In genomic region chr7:33054261-33054964, GRCh38 we compare ENCODE assay signal across 10 cellular contexts. TPM values are rescaled to one million over a fixed set of nuclear protein-coding genes. Genes with fewer than 3 reads are reported as not detected.
DNase-seq lines count a peak whose midpoint lies in the region; ATAC-seq and TF ChIP-seq lines count a peak whose summit lies in the region.
"Had no signal": no experiment of that assay in that cellular context is flagged by ENCODE, and none has a peak within 500 bp of the region (broad histone marks: within the 10 kb centered on the region; RNA-seq: fewer than 3 reads in every experiment).

No MANE protein-coding gene starts in this region.

- H3K9ac ChIP-seq in Karpas-422 (ENCODE audit: low read length): no peak overlapping the region

- TF ChIP-seq POLR2A in vagina (IDR thresholded peaks at IDR 0.05): no peak

- peak; percentile 57 for ATAC-seq in HG02610 (IDR thresholded peaks at IDR 0.05; ENCODE audit: unreplicated experiment)
- ATAC-seq in T-helper 17 cell: peak; percentile 82
- no peak for ATAC-seq in stimulated activated memory B cell treated with anti-CD40 and anti-IgM and Interleukin-4, amounts not matched to agents 10 μg/mL and 1 μg/mL and 100 μg/mL, for 72 hours

- H3K4me3 Mint-ChIP-seq in CD4-positive, alpha-beta memory T cell: peak overlapping the region in 2 of 8 donors; percentile 1 to 31
- no peak overlapping the region for H3K4me3 Mint-ChIP-seq in T-helper 17 cell
- no peak overlapping the region for H3K4me3 Mint-ChIP-seq in stimulated activated memory B cell treated with anti-CD40 and anti-IgM and Interleukin-4, amounts not matched to agents 10 μg/mL and 1 μg/mL and 100 μg/mL, for 72 hours

- DNase-seq in CD4-positive, alpha-beta memory T cell: peak in 4 of 5 donors; percentile 22 to 36 (median 27)
- DNase-seq in T-helper 17 cell: no peak
- peak; percentile 15 for DNase-seq in foreskin melanocyte
- no peak for DNase-seq in vagina (ENCODE audit: extremely low spot score in 2 of 2)
- no peak for DNase-seq in SHP77 treated with DMSO at 0.1 percent for 48 hours (lab: John Stamatoyannopoulos, UW)
- no peak for DNase-seq in Karpas-422
- DNase-seq: NCI-H524, right lobe of liver had no signal

- H3K9me3 Mint-ChIP-seq in CD4-positive, alpha-beta memory T cell: no peaks in the 10 kb centered on the region
- H3K9me3 Mint-ChIP-seq in stimulated activated memory B cell treated with anti-CD40 and anti-IgM and Interleukin-4, amounts not matched to agents 10 μg/mL and 1 μg/mL and 100 μg/mL, for 72 hours: no peaks in the 10 kb centered on the region

- H3K36me3 Mint-ChIP-seq in CD4-positive, alpha-beta memory T cell: peaks cover 1 to 7% of the 10 kb centered on the region in 2 donors
- no peaks in the 10 kb centered on the region for H3K36me3 Mint-ChIP-seq in T-helper 17 cell (ENCODE audit: low read depth)
- H3K36me3 Mint-ChIP-seq in stimulated activated memory B cell treated with anti-CD40 and anti-IgM and Interleukin-4, amounts not matched to agents 10 μg/mL and 1 μg/mL and 100 μg/mL, for 72 hours: peaks cover 6% of the 10 kb centered on the region

- CTCF ChIA-PET in CD4-positive, alpha-beta memory T cell (lab: Charles Lee; ENCODE audit: partially characterized antibody): interaction anchor here (0.8 to 5.0 kb wide), 6 partner anchors 8 to 208 kb away, joined by 3 to 33 read pairs (median 16); partner anchors contain the start of gene NT5C3A

- intact Hi-C loops in CD4-positive, alpha-beta memory T cell (cut with micrococcal nuclease): loop anchor here (1.0 kb wide), 1 partner anchor 8 kb away; the partner anchor contains the start of gene NT5C3A
- intact Hi-C loops in vagina (cut with DNase I): no loop called here

- no peak for TF ChIP-seq CTCF in vagina (IDR thresholded peaks at IDR 0.05)

- POLR2A ChIA-PET in CD4-positive, alpha-beta memory T cell (lab: Charles Lee; ENCODE audit: partially characterized antibody): interaction anchor here (1.0 to 3.8 kb wide), 6 partner anchors 8 to 559 kb away, joined by 3 to 29 read pairs (median 10); partner anchors contain the start of genes AVL9, KBTBD2, NT5C3A and RP9

- no peaks in the 10 kb centered on the region for H3K9me2 ChIP-seq in Karpas-422 (replicated peaks; ENCODE audit: insufficient read depth, low read length)

- H3K4me3 ChIP-seq in CD4-positive, alpha-beta memory T cell (ENCODE audit: low read length in 2 of 2): no peak overlapping the region
- H3K4me3 ChIP-seq in vagina (no peak overlapping the region), Karpas-422 (ENCODE audit: low read length) (no peak overlapping the region)
- H3K4me3 ChIP-seq: right lobe of liver had no signal

- no peaks in the 10 kb centered on the region for H3K27me3 ChIP-seq in CD4-positive, alpha-beta memory T cell (ENCODE audit: insufficient read depth, low read length)
- no peaks in the 10 kb centered on the region for H3K27me3 ChIP-seq in vagina
- H3K27me3 ChIP-seq in Karpas-422 (ENCODE audit: low read length): no peaks in the 10 kb centered on the region
- H3K27me3 ChIP-seq: right lobe of liver had no signal

- H3K27ac Mint-ChIP-seq in CD4-positive, alpha-beta memory T cell: peak overlapping the region; percentile 19 to 91 (median 79)
- peak overlapping the region; percentile 88 for H3K27ac Mint-ChIP-seq in T-helper 17 cell
- no peak overlapping the region for H3K27ac Mint-ChIP-seq in stimulated activated memory B cell treated with anti-CD40 and anti-IgM and Interleukin-4, amounts not matched to agents 10 μg/mL and 1 μg/mL and 100 μg/mL, for 72 hours

- no peak overlapping the region for H2AFZ ChIP-seq in Karpas-422 (ENCODE audit: low read length)

- H3K4me1 Mint-ChIP-seq in CD4-positive, alpha-beta memory T cell: peaks cover 38 to 75% (median 57%) of the 10 kb centered on the region in 4 donors
- H3K4me1 Mint-ChIP-seq in T-helper 17 cell: peaks cover 34% of the 10 kb centered on the region
- peaks cover 63% of the 10 kb centered on the region for H3K4me1 Mint-ChIP-seq in stimulated activated memory B cell treated with anti-CD40 and anti-IgM and Interleukin-4, amounts not matched to agents 10 μg/mL and 1 μg/mL and 100 μg/mL, for 72 hours

- H3K79me2 ChIP-seq in Karpas-422 (ENCODE audit: low read length): peaks cover 93% of the 10 kb centered on the region

- peaks cover 45% of the 10 kb centered on the region for H3K4me1 ChIP-seq in CD4-positive, alpha-beta memory T cell (ENCODE audit: insufficient read depth, low read length)
- H3K4me1 ChIP-seq in vagina: peaks cover 60% of the 10 kb centered on the region
- peaks cover 47% of the 10 kb centered on the region for H3K4me1 ChIP-seq in Karpas-422 (ENCODE audit: low read length)

- no peak overlapping the region for H3K4me2 ChIP-seq in Karpas-422 (ENCODE audit: low read depth, low read length, poor library complexity, severe bottlenecking)

- no peaks in the 10 kb centered on the region for H3K36me3 ChIP-seq in CD4-positive, alpha-beta memory T cell (ENCODE audit: insufficient read depth, low read length)
- H3K36me3 ChIP-seq in vagina: no peaks in the 10 kb centered on the region
- H3K36me3 ChIP-seq in Karpas-422 (ENCODE audit: insufficient read depth, low read length): peaks cover 8% of the 10 kb centered on the region; the same call in 1 of the 2 replicates
- H3K36me3 ChIP-seq: right lobe of liver had no signal

- H3K27me3 Mint-ChIP-seq in CD4-positive, alpha-beta memory T cell: no peaks in the 10 kb centered on the region
- H3K27me3 Mint-ChIP-seq in T-helper 17 cell: no peaks in the 10 kb centered on the region
- H3K27me3 Mint-ChIP-seq in stimulated activated memory B cell treated with anti-CD40 and anti-IgM and Interleukin-4, amounts not matched to agents 10 μg/mL and 1 μg/mL and 100 μg/mL, for 72 hours: no peaks in the 10 kb centered on the region

- no peaks in the 10 kb centered on the region for H3K9me3 ChIP-seq in CD4-positive, alpha-beta memory T cell (ENCODE audit: control insufficient read depth in 1 of 2, low read length in 2 of 2)
- H3K9me3 ChIP-seq in T-helper 17 cell (ENCODE audit: control insufficient read depth, low read length, poor library complexity, severe bottlenecking) (no peaks in the 10 kb centered on the region), vagina (no peaks in the 10 kb centered on the region), Karpas-422 (ENCODE audit: low read length) (no peaks in the 10 kb centered on the region)
- H3K9me3 ChIP-seq: right lobe of liver had no signal

- H4K20me1 ChIP-seq in Karpas-422 (ENCODE audit: insufficient read depth, low read depth, low read length): 0 out of 2 replicates have a peak, but pooled peaks cover 12% of the 10 kb centered on the region

- peak overlapping the region; percentile 8 for H3K27ac ChIP-seq in CD4-positive, alpha-beta memory T cell (ENCODE audit: low read depth, low read length)
- H3K27ac ChIP-seq in vagina (no peak overlapping the region), Karpas-422 (ENCODE audit: low read length) (no peak overlapping the region)
- H3K27ac ChIP-seq: right lobe of liver had no signal

RNA-seq across cellular contexts. Expression of gene NT5C3A, which starts 8.2 kb away (rescaled TPM):
- total RNA-seq in CD4-positive, alpha-beta memory T cell: 10 to 100 TPM; 44.2 to 44.3 TPM
- polyA plus RNA-seq in CD4-positive, alpha-beta memory T cell: 10 to 100 TPM; 53.4 to 93.9 TPM
- total RNA-seq in T-helper 17 cell (10 to 100 TPM; 36.5 to 82.2 TPM), vagina (17.2 TPM)
- total RNA-seq in Karpas-422 (2014; rRNA removed; shearing (Covaris generic); ENCODE audit: low replicate concordance): 27.1 and 48.7 TPM in 2 replicates

RNA-seq across cellular contexts. Expression of gene RP9, which starts 54.8 kb away (rescaled TPM):
- total RNA-seq in CD4-positive, alpha-beta memory T cell: 10 to 100 TPM; 17.5 to 17.7 TPM
- 10 to 100 TPM; 15.1 to 23.9 TPM for polyA plus RNA-seq in CD4-positive, alpha-beta memory T cell
- 10 to 100 TPM; 16.0 to 16.8 TPM for total RNA-seq in T-helper 17 cell
- 10.3 TPM for total RNA-seq in vagina
- total RNA-seq in Karpas-422 (2014; rRNA removed; shearing (Covaris generic); ENCODE audit: low replicate concordance): 10.3 and 12.6 TPM in 2 replicates

Comparison
In these comparisons a context has a peak if more than half of its experiments do, and no peak if none do; other contexts are left out.
1. DNase-seq: peak in CD4-positive, alpha-beta memory T cell (4 of 5) and foreskin melanocyte (single experiment); none in T-helper 17 cell (0 of 3), vagina (0 of 2), SHP77 treated with DMSO at 0.1 percent for 48 hours (single experiment) and Karpas-422 (single experiment).